Comparison of ENCODE assay signal across 1 cellular context in the genomic region with DNA sequence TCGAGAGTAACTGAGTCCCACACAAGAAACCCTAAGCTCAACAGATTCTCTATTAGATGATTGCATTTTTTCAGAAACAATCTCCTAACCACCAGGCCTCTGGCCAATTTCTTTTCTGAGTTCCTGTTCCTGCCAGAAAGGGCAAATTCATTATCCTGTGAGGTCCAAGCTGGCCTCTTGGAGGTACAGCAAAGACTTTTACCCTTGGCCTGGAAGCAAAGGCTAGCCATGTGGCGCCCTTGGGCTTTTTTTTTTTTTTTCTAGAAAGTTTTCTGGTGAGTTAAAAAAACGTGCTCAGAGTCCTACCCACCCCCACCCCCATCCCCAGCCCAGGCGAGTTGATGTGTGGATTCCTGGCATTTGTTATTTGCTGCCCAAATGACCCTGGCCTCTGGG.
TF ChIP-seq lines count a peak whose summit lies in the region.

No MANE protein-coding gene starts in this region.

TF ChIP-seq in GM23338, 12 proteins besides CTCF, POLR2A, EP300 and RAD21 (continued from another document):
- TF ChIP-seq, protein P1, sequence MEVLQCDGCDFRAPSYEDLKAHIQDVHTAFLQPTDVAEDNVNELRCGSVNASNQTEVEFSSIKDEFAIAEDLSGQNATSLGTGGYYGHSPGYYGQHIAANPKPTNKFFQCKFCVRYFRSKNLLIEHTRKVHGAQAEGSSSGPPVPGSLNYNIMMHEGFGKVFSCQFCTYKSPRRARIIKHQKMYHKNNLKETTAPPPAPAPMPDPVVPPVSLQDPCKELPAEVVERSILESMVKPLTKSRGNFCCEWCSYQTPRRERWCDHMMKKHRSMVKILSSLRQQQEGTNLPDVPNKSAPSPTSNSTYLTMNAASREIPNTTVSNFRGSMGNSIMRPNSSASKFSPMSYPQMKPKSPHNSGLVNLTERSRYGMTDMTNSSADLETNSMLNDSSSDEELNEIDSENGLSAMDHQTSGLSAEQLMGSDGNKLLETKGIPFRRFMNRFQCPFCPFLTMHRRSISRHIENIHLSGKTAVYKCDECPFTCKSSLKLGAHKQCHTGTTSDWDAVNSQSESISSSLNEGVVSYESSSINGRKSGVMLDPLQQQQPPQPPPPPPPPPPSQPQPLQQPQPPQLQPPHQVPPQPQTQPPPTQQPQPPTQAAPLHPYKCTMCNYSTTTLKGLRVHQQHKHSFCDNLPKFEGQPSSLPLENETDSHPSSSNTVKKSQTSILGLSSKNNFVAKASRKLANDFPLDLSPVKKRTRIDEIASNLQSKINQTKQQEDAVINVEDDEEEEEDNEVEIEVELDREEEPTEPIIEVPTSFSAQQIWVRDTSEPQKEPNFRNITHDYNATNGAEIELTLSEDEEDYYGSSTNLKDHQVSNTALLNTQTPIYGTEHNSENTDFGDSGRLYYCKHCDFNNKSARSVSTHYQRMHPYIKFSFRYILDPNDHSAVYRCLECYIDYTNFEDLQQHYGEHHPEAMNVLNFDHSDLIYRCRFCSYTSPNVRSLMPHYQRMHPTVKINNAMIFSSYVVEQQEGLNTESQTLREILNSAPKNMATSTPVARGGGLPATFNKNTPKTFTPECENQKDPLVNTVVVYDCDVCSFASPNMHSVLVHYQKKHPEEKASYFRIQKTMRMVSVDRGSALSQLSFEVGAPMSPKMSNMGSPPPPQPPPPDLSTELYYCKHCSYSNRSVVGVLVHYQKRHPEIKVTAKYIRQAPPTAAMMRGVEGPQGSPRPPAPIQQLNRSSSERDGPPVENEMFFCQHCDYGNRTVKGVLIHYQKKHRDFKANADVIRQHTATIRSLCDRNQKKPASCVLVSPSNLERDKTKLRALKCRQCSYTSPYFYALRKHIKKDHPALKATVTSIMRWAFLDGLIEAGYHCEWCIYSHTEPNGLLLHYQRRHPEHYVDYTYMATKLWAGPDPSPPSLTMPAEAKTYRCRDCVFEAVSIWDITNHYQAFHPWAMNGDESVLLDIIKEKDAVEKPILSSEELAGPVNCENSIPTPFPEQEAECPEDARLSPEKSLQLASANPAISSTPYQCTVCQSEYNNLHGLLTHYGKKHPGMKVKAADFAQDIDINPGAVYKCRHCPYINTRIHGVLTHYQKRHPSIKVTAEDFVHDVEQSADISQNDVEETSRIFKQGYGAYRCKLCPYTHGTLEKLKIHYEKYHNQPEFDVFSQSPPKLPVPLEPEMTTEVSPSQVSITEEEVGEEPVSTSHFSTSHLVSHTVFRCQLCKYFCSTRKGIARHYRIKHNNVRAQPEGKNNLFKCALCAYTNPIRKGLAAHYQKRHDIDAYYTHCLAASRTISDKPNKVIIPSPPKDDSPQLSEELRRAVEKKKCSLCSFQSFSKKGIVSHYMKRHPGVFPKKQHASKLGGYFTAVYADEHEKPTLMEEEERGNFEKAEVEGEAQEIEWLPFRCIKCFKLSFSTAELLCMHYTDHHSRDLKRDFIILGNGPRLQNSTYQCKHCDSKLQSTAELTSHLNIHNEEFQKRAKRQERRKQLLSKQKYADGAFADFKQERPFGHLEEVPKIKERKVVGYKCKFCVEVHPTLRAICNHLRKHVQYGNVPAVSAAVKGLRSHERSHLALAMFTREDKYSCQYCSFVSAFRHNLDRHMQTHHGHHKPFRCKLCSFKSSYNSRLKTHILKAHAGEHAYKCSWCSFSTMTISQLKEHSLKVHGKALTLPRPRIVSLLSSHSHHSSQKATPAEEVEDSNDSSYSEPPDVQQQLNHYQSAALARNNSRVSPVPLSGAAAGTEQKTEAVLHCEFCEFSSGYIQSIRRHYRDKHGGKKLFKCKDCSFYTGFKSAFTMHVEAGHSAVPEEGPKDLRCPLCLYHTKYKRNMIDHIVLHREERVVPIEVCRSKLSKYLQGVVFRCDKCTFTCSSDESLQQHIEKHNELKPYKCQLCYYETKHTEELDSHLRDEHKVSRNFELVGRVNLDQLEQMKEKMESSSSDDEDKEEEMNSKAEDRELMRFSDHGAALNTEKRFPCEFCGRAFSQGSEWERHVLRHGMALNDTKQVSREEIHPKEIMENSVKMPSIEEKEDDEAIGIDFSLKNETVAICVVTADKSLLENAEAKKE (CRISPR knock-in tag; IDR thresholded peaks at IDR 0.05) = no peak
- no peak for TF ChIP-seq JUNB (IDR thresholded peaks at IDR 0.05; ENCODE audit: unreplicated experiment)
- TF ChIP-seq, protein P2, sequence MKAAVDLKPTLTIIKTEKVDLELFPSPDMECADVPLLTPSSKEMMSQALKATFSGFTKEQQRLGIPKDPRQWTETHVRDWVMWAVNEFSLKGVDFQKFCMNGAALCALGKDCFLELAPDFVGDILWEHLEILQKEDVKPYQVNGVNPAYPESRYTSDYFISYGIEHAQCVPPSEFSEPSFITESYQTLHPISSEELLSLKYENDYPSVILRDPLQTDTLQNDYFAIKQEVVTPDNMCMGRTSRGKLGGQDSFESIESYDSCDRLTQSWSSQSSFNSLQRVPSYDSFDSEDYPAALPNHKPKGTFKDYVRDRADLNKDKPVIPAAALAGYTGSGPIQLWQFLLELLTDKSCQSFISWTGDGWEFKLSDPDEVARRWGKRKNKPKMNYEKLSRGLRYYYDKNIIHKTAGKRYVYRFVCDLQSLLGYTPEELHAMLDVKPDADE (IDR thresholded peaks at IDR 0.05) = no peak
- no peak for TF ChIP-seq CREB1 (CRISPR knock-in tag; IDR thresholded peaks at IDR 0.05; ENCODE audit: low read depth)
- no peak for TF ChIP-seq EZH2 (IDR thresholded peaks at IDR 0.05; ENCODE audit: low read depth, unreplicated experiment)
- TF ChIP-seq, protein P3, sequence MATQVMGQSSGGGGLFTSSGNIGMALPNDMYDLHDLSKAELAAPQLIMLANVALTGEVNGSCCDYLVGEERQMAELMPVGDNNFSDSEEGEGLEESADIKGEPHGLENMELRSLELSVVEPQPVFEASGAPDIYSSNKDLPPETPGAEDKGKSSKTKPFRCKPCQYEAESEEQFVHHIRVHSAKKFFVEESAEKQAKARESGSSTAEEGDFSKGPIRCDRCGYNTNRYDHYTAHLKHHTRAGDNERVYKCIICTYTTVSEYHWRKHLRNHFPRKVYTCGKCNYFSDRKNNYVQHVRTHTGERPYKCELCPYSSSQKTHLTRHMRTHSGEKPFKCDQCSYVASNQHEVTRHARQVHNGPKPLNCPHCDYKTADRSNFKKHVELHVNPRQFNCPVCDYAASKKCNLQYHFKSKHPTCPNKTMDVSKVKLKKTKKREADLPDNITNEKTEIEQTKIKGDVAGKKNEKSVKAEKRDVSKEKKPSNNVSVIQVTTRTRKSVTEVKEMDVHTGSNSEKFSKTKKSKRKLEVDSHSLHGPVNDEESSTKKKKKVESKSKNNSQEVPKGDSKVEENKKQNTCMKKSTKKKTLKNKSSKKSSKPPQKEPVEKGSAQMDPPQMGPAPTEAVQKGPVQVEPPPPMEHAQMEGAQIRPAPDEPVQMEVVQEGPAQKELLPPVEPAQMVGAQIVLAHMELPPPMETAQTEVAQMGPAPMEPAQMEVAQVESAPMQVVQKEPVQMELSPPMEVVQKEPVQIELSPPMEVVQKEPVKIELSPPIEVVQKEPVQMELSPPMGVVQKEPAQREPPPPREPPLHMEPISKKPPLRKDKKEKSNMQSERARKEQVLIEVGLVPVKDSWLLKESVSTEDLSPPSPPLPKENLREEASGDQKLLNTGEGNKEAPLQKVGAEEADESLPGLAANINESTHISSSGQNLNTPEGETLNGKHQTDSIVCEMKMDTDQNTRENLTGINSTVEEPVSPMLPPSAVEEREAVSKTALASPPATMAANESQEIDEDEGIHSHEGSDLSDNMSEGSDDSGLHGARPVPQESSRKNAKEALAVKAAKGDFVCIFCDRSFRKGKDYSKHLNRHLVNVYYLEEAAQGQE (IDR thresholded peaks at IDR 0.05; ENCODE audit: unreplicated experiment) = no peak
- no peak for TF ChIP-seq POLR2AphosphoS5 (IDR thresholded peaks at IDR 0.05; ENCODE audit: low read depth)
TF ChIP-seq in GM23338: peak in this region for 0.
